25 cellular contexts compared by ENCODE assay signal in the genomic region with DNA sequence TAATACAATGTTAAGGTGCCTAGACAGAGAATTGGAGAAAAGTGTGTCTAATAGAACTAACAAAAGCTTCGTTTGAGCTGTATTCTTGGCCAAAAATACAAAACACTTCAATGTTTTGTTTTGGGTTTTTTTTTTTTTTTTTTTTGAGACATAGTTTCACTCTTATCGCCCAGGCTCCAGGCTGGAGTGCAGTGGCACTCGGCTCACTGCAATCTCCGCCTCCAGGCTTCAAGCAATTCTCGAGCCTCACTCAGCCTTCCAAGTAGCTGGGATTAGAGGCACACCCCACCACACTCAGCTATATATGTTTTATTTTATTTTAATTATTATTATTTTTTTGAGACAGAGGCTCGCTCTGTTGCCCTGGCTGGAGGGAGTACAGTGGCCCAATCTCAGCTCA.
"Had no signal": no experiment of that assay in that cellular context is flagged by ENCODE, and none has a peak within 500 bp of the region (broad histone marks: within the 10 kb centered on the region; RNA-seq: fewer than 3 reads in every experiment).

No MANE protein-coding gene starts in this region.

- H3K4me1 ChIP-seq: breast epithelium, neural progenitor cell, right atrium auricular region had no signal

- H3K27me3 ChIP-seq: breast epithelium, esophagus squamous epithelium, gastrocnemius medialis, neural progenitor cell, right atrium auricular region, stomach, tibial nerve had no signal

- DNase-seq: activated CD4-positive, alpha-beta T cell treated with anti-CD3 and anti-CD28 coated beads, Interleukin-2, amount 10 ng/mL, durations not matched to agents 7 days and 5 days; activated gamma-delta T cell; activated naive CD4-positive, alpha-beta T cell treated with anti-CD3 and anti-CD28 coated beads, Interleukin-2, amount 50 U/mL, for 16 hours; activated T-cell treated with anti-CD3 and anti-CD28 coated beads for 4 hours; central memory CD4-positive, alpha-beta T cell; esophagus squamous epithelium; gastrocnemius medialis; glutamatergic neuron; left ventricle myocardium superior; mammary epithelial cell; naive B cell; occipital lobe; stimulated activated CD4-positive, alpha-beta T cell treated with anti-CD3 and anti-CD28 coated beads, Interleukin-15, amount 100 ng/mL, for 24 hours; stimulated activated CD4-positive, alpha-beta T cell treated with anti-CD3 and anti-CD28 coated beads, Interleukin-2, amount 100 ng/mL, for 24 hours; stimulated activated naive B cell treated with anti-CD40 and anti-IgM and Interleukin-4, amounts not matched to agents 10 μg/mL and 1 μg/mL and 100 μg/mL, for 72 hours; stomach; T-cell had no signal

- H3K4me3 ChIP-seq: breast epithelium, esophagus squamous epithelium, gastrocnemius medialis, neural progenitor cell, right atrium auricular region, stomach, tibial nerve had no signal

- H3K27ac Mint-ChIP-seq: activated CD4-positive, alpha-beta T cell treated with anti-CD3 and anti-CD28 coated beads, Interleukin-2, amount 10 ng/mL, durations not matched to agents 7 days and 5 days; mesothelial cell of epicardium; neural progenitor cell; stimulated activated naive B cell treated with anti-CD40 and anti-IgM and Interleukin-4, amounts not matched to agents 10 μg/mL and 1 μg/mL and 100 μg/mL, for 72 hours had no signal

- H3K9me3 ChIP-seq: breast epithelium, esophagus squamous epithelium, gastrocnemius medialis, right atrium auricular region, stomach, tibial nerve had no signal

- H3K4me3 Mint-ChIP-seq: activated CD4-positive, alpha-beta T cell treated with anti-CD3 and anti-CD28 coated beads, Interleukin-2, amount 10 ng/mL, durations not matched to agents 7 days and 5 days; activated T-helper 1 cell treated with anti-CD3 and anti-CD28 coated beads, Interleukin-12 subunit alpha, Interleukin-12 subunit beta, Interleukin-2, Interleukin-4 antibody, amounts not matched to agents 30 ng/mL and 10 ng/mL and 1 ng/mL, durations not matched to agents 14 hours and 24 hours and 36 hours; dendritic cell treated with granulocyte-macrophage colony-stimulating factor and Interleukin-4, amounts not matched to agents 40 ng/mL and 50 ng/mL, for 4 days; mesothelial cell of epicardium; neural progenitor cell; stimulated activated naive B cell treated with anti-CD40 and anti-IgM and Interleukin-4, amounts not matched to agents 10 μg/mL and 1 μg/mL and 100 μg/mL, for 72 hours; T-cell had no signal

- ATAC-seq: activated CD4-positive, CD25-positive, alpha-beta regulatory T cell treated with anti-CD3 and anti-CD28 coated beads, Interleukin-2, amount 50 U/mL, for 24 hours; gastrocnemius medialis; left ventricle myocardium superior; stimulated activated naive B cell treated with anti-CD40 and anti-IgM and Interleukin-4, amounts not matched to agents 10 μg/mL and 1 μg/mL and 100 μg/mL, for 72 hours; T-cell had no signal

- H3K27me3 Mint-ChIP-seq: activated CD4-positive, alpha-beta T cell treated with anti-CD3 and anti-CD28 coated beads, Interleukin-2, amount 10 ng/mL, durations not matched to agents 7 days and 5 days; dendritic cell treated with granulocyte-macrophage colony-stimulating factor and Interleukin-4, amounts not matched to agents 40 ng/mL and 50 ng/mL, for 4 days; naive B cell; stimulated activated naive B cell treated with anti-CD40 and anti-IgM and Interleukin-4, amounts not matched to agents 10 μg/mL and 1 μg/mL and 100 μg/mL, for 72 hours; T-cell had no signal

- H3K9me3 Mint-ChIP-seq: activated CD4-positive, alpha-beta T cell treated with anti-CD3 and anti-CD28 coated beads, Interleukin-2, amount 10 ng/mL, durations not matched to agents 7 days and 5 days; activated T-helper 1 cell treated with anti-CD3 and anti-CD28 coated beads, Interleukin-12 subunit alpha, Interleukin-12 subunit beta, Interleukin-2, Interleukin-4 antibody, amounts not matched to agents 30 ng/mL and 10 ng/mL and 1 ng/mL, durations not matched to agents 14 hours and 24 hours and 36 hours; dendritic cell treated with granulocyte-macrophage colony-stimulating factor and Interleukin-4, amounts not matched to agents 40 ng/mL and 50 ng/mL, for 4 days; mesothelial cell of epicardium; naive B cell; neural progenitor cell; stimulated activated naive B cell treated with anti-CD40 and anti-IgM and Interleukin-4, amounts not matched to agents 10 μg/mL and 1 μg/mL and 100 μg/mL, for 72 hours; T-cell had no signal

- H3K27ac ChIP-seq: breast epithelium, esophagus squamous epithelium, gastrocnemius medialis, neural progenitor cell, right atrium auricular region, stomach, tibial nerve had no signal

- H3K4me1 Mint-ChIP-seq: mesothelial cell of epicardium, neural progenitor cell had no signal
